In the genomic region with DNA sequence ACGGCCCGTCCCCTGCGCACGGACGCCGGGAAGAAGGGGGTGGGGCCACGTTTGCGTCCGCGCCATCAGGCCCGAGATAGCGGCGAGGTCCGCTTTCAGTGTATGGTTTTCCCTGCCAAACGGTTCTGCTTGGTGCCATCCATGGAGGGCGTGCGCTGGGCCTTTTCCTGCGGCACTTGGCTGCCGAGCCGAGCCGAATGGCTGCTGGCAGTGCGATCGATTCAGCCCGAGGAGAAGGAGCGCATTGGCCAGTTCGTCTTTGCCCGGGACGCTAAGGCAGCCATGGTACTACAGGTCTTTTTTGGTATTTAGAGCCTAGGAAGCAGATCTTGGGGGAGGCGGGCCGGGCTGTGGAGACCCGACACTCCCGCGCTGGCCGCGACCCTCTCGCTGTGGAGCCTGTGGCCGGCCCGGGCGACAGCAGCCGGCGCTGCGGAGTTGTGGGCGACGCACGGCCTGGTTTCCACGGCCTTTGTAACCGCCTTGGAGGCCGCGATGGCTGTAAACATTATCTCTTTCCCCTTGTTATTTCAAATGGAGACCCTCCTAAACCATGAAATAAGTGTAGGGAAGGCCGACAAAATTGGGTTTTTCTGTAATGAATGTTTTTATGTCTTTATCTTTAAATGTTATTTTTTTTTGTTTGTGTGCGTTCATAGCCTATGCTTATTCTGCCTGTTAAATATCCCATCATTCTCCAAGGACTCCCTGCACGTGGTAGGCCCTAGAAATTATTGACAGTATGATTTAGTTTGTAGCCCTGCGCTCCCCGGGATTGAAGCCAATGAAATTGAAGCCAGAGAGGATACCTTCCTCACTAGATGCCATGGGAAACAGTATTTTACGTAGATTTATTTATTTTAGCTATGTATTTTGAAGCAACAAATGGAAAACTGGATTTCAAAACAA, we compare ENCODE assay signal across 1 cellular context.
A peak's percentile ranks its signal among the peaks of the same experiment; 100 is the strongest.
TF ChIP-seq lines count a peak whose summit lies in the region.

A gene with protein sequence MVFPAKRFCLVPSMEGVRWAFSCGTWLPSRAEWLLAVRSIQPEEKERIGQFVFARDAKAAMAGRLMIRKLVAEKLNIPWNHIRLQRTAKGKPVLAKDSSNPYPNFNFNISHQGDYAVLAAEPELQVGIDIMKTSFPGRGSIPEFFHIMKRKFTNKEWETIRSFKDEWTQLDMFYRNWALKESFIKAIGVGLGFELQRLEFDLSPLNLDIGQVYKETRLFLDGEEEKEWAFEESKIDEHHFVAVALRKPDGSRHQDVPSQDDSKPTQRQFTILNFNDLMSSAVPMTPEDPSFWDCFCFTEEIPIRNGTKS (plus strand): TSS at position 54 of the 909 bp plus-strand sequence. CDS start 49 bp downstream, at position 103.

TF ChIP-seq in K562, 482 proteins besides CTCF, POLR2A, EP300 and RAD21 (continued from another document and continues in another):
- TF ChIP-seq, protein P1, sequence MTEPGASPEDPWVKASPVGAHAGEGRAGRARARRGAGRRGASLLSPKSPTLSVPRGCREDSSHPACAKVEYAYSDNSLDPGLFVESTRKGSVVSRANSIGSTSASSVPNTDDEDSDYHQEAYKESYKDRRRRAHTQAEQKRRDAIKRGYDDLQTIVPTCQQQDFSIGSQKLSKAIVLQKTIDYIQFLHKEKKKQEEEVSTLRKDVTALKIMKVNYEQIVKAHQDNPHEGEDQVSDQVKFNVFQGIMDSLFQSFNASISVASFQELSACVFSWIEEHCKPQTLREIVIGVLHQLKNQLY (CRISPR knock-in tag; conservative IDR thresholded peaks at IDR 0.05) = no peak
- TF ChIP-seq MED1 (CRISPR knock-in tag; IDR thresholded peaks at IDR 0.05; ENCODE audit: borderline replicate concordance) (no peak), RHOXF2B (CRISPR knock-in tag; conservative IDR thresholded peaks at IDR 0.05) (no peak), BRD4 (IDR thresholded peaks at IDR 0.05) (peak; percentile 61; the same call in 1 of the 2 replicates), ZSCAN32 (CRISPR knock-in tag; IDR thresholded peaks at IDR 0.05) (no peak), KHSRP (IDR thresholded peaks at IDR 0.05) (no peak), NR2C1 (IDR thresholded peaks at IDR 0.05) (no peak), NR2C1 (tag; IDR thresholded peaks at IDR 0.05) (no peak), CC2D1A (IDR thresholded peaks at IDR 0.05) (no peak), SMAD3 (CRISPR knock-in tag; conservative IDR thresholded peaks at IDR 0.05) (no peak), MCM5 (IDR thresholded peaks at IDR 0.05; ENCODE audit: low read depth) (no peak), TGIF2 (CRISPR knock-in tag; IDR thresholded peaks at IDR 0.05) (peak; percentile 65; the same call in 1 of the 2 replicates), FOXK1 (CRISPR knock-in tag; IDR thresholded peaks at IDR 0.05; ENCODE audit: borderline replicate concordance) (no peak), U2AF1 (optimal IDR thresholded peaks at IDR 0.05; ENCODE audit: low read depth, low read length) (no peak), ZNF76 (CRISPR knock-in tag; IDR thresholded peaks at IDR 0.05; ENCODE audit: borderline replicate concordance) (peak; percentile 37; the same call in 1 of the 2 replicates), KAT2B (IDR thresholded peaks at IDR 0.05; ENCODE audit: low read depth, low read length) (no peak), KDM5B (IDR thresholded peaks at IDR 0.05; ENCODE audit: insufficient replicate concordance, low read depth, low read length) (peak; percentile 61), PCBP1 (IDR thresholded peaks at IDR 0.05; ENCODE audit: low read depth, low read length, poor library complexity, severe bottlenecking) (no peak), GTF2A2 (tag; IDR thresholded peaks at IDR 0.05) (no peak), BHLHE40 (IDR thresholded peaks at IDR 0.05; ENCODE audit: low read length) (0 out of 2 replicates have a peak, but pooled peaks have one; percentile 4), HEY1 (CRISPR knock-in tag; IDR thresholded peaks at IDR 0.05; ENCODE audit: borderline replicate concordance) (no peak), CBX3 (IDR thresholded peaks at IDR 0.05; ENCODE audit: borderline replicate concordance in 1 of 2, low read length in 2 of 2) (no peak), ILK (tag; IDR thresholded peaks at IDR 0.05; ENCODE audit: borderline replicate concordance, low read depth) (no peak), SMARCA5 (IDR thresholded peaks at IDR 0.05) (no peak), GATAD2B (IDR thresholded peaks at IDR 0.05; ENCODE audit: borderline replicate concordance) (no peak)
- TF ChIP-seq, protein P2, sequence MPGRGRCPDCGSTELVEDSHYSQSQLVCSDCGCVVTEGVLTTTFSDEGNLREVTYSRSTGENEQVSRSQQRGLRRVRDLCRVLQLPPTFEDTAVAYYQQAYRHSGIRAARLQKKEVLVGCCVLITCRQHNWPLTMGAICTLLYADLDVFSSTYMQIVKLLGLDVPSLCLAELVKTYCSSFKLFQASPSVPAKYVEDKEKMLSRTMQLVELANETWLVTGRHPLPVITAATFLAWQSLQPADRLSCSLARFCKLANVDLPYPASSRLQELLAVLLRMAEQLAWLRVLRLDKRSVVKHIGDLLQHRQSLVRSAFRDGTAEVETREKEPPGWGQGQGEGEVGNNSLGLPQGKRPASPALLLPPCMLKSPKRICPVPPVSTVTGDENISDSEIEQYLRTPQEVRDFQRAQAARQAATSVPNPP (IDR thresholded peaks at IDR 0.05; ENCODE audit: borderline replicate concordance, insufficient read depth, insufficient read length) = no peak
- TF ChIP-seq, protein P3, sequence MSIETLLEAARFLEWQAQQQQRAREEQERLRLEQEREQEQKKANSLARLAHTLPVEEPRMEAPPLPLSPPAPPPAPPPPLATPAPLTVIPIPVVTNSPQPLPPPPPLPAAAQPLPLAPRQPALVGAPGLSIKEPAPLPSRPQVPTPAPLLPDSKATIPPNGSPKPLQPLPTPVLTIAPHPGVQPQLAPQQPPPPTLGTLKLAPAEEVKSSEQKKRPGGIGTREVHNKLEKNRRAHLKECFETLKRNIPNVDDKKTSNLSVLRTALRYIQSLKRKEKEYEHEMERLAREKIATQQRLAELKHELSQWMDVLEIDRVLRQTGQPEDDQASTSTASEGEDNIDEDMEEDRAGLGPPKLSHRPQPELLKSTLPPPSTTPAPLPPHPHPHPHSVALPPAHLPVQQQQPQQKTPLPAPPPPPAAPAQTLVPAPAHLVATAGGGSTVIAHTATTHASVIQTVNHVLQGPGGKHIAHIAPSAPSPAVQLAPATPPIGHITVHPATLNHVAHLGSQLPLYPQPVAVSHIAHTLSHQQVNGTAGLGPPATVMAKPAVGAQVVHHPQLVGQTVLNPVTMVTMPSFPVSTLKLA (conservative IDR thresholded peaks at IDR 0.05) = peak; percentile 87 to 89
- TF ChIP-seq, protein P4, sequence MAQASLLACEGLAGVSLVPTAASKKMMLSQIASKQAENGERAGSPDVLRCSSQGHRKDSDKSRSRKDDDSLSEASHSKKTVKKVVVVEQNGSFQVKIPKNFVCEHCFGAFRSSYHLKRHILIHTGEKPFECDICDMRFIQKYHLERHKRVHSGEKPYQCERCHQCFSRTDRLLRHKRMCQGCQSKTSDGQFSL (CRISPR knock-in tag; IDR thresholded peaks at IDR 0.05) = no peak
- TF ChIP-seq, protein P4 (tag; IDR thresholded peaks at IDR 0.05) = no peak
- TF ChIP-seq, protein P5, sequence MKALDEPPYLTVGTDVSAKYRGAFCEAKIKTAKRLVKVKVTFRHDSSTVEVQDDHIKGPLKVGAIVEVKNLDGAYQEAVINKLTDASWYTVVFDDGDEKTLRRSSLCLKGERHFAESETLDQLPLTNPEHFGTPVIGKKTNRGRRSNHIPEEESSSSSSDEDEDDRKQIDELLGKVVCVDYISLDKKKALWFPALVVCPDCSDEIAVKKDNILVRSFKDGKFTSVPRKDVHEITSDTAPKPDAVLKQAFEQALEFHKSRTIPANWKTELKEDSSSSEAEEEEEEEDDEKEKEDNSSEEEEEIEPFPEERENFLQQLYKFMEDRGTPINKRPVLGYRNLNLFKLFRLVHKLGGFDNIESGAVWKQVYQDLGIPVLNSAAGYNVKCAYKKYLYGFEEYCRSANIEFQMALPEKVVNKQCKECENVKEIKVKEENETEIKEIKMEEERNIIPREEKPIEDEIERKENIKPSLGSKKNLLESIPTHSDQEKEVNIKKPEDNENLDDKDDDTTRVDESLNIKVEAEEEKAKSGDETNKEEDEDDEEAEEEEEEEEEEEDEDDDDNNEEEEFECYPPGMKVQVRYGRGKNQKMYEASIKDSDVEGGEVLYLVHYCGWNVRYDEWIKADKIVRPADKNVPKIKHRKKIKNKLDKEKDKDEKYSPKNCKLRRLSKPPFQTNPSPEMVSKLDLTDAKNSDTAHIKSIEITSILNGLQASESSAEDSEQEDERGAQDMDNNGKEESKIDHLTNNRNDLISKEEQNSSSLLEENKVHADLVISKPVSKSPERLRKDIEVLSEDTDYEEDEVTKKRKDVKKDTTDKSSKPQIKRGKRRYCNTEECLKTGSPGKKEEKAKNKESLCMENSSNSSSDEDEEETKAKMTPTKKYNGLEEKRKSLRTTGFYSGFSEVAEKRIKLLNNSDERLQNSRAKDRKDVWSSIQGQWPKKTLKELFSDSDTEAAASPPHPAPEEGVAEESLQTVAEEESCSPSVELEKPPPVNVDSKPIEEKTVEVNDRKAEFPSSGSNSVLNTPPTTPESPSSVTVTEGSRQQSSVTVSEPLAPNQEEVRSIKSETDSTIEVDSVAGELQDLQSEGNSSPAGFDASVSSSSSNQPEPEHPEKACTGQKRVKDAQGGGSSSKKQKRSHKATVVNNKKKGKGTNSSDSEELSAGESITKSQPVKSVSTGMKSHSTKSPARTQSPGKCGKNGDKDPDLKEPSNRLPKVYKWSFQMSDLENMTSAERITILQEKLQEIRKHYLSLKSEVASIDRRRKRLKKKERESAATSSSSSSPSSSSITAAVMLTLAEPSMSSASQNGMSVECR (CRISPR knock-in tag; IDR thresholded peaks at IDR 0.05) = peak; percentile 68; the same call in 1 of the 2 replicates
- TF ChIP-seq, protein P6, sequence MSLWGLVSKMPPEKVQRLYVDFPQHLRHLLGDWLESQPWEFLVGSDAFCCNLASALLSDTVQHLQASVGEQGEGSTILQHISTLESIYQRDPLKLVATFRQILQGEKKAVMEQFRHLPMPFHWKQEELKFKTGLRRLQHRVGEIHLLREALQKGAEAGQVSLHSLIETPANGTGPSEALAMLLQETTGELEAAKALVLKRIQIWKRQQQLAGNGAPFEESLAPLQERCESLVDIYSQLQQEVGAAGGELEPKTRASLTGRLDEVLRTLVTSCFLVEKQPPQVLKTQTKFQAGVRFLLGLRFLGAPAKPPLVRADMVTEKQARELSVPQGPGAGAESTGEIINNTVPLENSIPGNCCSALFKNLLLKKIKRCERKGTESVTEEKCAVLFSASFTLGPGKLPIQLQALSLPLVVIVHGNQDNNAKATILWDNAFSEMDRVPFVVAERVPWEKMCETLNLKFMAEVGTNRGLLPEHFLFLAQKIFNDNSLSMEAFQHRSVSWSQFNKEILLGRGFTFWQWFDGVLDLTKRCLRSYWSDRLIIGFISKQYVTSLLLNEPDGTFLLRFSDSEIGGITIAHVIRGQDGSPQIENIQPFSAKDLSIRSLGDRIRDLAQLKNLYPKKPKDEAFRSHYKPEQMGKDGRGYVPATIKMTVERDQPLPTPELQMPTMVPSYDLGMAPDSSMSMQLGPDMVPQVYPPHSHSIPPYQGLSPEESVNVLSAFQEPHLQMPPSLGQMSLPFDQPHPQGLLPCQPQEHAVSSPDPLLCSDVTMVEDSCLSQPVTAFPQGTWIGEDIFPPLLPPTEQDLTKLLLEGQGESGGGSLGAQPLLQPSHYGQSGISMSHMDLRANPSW (CRISPR knock-in tag; IDR thresholded peaks at IDR 0.05) = no peak
- TF ChIP-seq, protein P7, sequence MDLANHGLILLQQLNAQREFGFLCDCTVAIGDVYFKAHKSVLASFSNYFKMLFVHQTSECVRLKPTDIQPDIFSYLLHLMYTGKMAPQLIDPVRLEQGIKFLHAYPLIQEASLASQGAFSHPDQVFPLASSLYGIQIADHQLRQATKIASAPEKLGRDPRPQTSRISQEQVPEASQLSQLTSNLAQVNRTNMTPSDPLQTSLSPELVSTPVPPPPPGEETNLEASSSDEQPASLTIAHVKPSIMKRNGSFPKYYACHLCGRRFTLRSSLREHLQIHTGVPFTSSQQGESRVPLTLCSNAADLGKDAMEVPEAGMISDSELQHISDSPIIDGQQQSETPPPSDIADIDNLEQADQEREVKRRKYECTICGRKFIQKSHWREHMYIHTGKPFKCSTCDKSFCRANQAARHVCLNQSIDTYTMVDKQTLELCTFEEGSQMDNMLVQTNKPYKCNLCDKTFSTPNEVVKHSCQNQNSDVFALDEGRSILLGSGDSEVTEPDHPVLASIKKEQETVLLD (IDR thresholded peaks at IDR 0.05) = peak; percentile 80
- TF ChIP-seq, protein P8, sequence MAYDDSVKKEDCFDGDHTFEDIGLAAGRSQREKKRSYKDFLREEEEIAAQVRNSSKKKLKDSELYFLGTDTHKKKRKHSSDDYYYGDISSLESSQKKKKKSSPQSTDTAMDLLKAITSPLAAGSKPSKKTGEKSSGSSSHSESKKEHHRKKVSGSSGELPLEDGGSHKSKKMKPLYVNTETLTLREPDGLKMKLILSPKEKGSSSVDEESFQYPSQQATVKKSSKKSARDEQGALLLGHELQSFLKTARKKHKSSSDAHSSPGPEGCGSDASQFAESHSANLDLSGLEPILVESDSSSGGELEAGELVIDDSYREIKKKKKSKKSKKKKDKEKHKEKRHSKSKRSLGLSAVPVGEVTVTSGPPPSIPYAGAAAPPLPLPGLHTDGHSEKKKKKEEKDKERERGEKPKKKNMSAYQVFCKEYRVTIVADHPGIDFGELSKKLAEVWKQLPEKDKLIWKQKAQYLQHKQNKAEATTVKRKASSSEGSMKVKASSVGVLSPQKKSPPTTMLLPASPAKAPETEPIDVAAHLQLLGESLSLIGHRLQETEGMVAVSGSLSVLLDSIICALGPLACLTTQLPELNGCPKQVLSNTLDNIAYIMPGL (CRISPR knock-in tag; IDR thresholded peaks at IDR 0.05) = peak; percentile 80; the same call in 1 of the 2 replicates
- TF ChIP-seq, protein P9, sequence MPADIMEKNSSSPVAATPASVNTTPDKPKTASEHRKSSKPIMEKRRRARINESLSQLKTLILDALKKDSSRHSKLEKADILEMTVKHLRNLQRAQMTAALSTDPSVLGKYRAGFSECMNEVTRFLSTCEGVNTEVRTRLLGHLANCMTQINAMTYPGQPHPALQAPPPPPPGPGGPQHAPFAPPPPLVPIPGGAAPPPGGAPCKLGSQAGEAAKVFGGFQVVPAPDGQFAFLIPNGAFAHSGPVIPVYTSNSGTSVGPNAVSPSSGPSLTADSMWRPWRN (IDR thresholded peaks at IDR 0.05; ENCODE audit: low read depth) = no peak
